19 cellular contexts compared by ENCODE assay signal in the genomic region with DNA sequence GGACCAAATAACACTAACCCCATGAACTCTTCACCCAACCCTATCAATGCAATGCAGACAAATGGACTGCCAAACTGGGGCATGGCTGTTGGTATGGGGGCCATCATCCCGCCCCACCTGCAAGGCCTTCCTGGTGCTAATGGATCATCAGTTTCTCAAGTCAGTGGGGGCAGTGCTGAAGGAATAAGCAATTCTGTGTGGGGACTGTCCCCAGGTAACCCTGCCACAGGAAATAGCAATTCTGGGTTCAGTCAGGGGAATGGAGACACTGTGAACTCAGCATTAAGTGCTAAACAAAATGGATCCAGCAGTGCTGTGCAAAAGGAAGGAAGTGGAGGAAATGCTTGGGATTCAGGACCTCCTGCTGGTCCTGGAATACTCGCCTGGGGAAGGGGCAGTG.
"Had no signal": no experiment of that assay in that cellular context is flagged by ENCODE, and none has a peak within 500 bp of the region (broad histone marks: within the 10 kb centered on the region; RNA-seq: fewer than 3 reads in every experiment).

No MANE protein-coding gene starts in this region.

- H3K27ac Mint-ChIP-seq: activated T-helper 17 cell treated with anti-CD3 and anti-CD28 coated beads, Interleukin-2, amount 50 U/mL, for 72 hours had no signal

- H3K27me3 ChIP-seq: thyroid gland, upper lobe of right lung had no signal

- H3K4me3 Mint-ChIP-seq: activated T-helper 17 cell treated with anti-CD3 and anti-CD28 coated beads, Interleukin-2, amount 50 U/mL, for 72 hours; brain; neural crest cell had no signal

- ATAC-seq: activated T-helper 17 cell treated with anti-CD3 and anti-CD28 coated beads, Interleukin-2, amount 50 U/mL, for 72 hours; naive thymus-derived CD4-positive, alpha-beta T cell; upper lobe of right lung had no signal

- H3K4me1 ChIP-seq: thyroid gland had no signal

- H3K27me3 Mint-ChIP-seq: activated T-helper 17 cell treated with anti-CD3 and anti-CD28 coated beads, Interleukin-2, amount 50 U/mL, for 72 hours; brain; naive thymus-derived CD4-positive, alpha-beta T cell had no signal

- H3K4me3 ChIP-seq: left ventricle myocardium inferior, thyroid gland, upper lobe of right lung had no signal

- H3K9me3 ChIP-seq: left ventricle myocardium inferior, thyroid gland, upper lobe of right lung had no signal

- H3K27ac ChIP-seq: left ventricle myocardium inferior, thyroid gland, upper lobe of right lung, WERI-Rb-1 had no signal

- H3K9me3 Mint-ChIP-seq: activated T-helper 17 cell treated with anti-CD3 and anti-CD28 coated beads, Interleukin-2, amount 50 U/mL, for 72 hours had no signal

- DNase-seq: activated CD4-positive, alpha-beta T cell treated with anti-CD3 and anti-CD28 coated beads, Interleukin-2, amount 50 U/mL, for 48 hours; activated CD4-positive, CD25-positive, alpha-beta regulatory T cell treated with anti-CD3 and anti-CD28 coated beads, Interleukin-2, amount 50 U/mL, for 72 hours; activated T-cell treated with anti-CD3 and anti-CD28 coated beads, Interleukin-2, amount 50 U/mL, for 1 hour; anterior cingulate cortex; effector CD4-positive, alpha-beta T cell; hippocampal formation; left ventricle myocardium inferior; naive thymus-derived CD4-positive, alpha-beta T cell; retina; stimulated activated CD4-positive, alpha-beta T cell treated with anti-CD3 and anti-CD28 coated beads, Interleukin-2, amount 100 ng/mL, for 48 hours; stimulated activated CD8-positive, alpha-beta memory T cell treated with anti-CD3 and anti-CD28 coated beads, Interleukin-4, amount 100 ng/mL, for 48 hours; stimulated activated naive CD4-positive, alpha-beta T cell; T-helper 1 cell; thyroid gland; upper lobe of right lung; WERI-Rb-1 had no signal
